8 cellular contexts compared by ENCODE assay signal in genomic region chr9:136864996-136865767, GRCh38. TPM values are rescaled to one million over a fixed set of nuclear protein-coding genes. Genes with fewer than 3 reads are reported as not detected.
DNase-seq lines count a peak whose midpoint lies in the region; ATAC-seq, FAIRE-seq and TF ChIP-seq lines count a peak whose summit lies in the region.

No MANE protein-coding gene starts in this region.

- POLR2A ChIA-PET in H1 (lab: Charles Lee; ENCODE audit: partially characterized antibody) = interaction anchor here (1.1 to 16.2 kb wide), 4 partner anchors 9 to 26 kb away, joined by 4 to 248 read pairs (median 10); partner anchors contain the start of genes AJM1 and MAMDC4

- peak overlapping the region; percentile 83 to 94 for H3K27ac Mint-ChIP-seq in natural killer cell treated with Interleukin-12 subunit alpha and Interleukin-12 subunit beta and Interleukin-15 and Interleukin-18, amount 100 ng/mL, for 72 hours

- no peak overlapping the region for H3K4ac ChIP-seq in H1 (replicated peaks; ENCODE audit: insufficient read length, low read depth, low read length)

- no peak overlapping the region for H3K56ac ChIP-seq in H1 (replicated peaks; ENCODE audit: insufficient read length, low read depth, low read length)

- TF ChIP-seq RAD21 in H1 (IDR thresholded peaks at IDR 0.05 in 1 of 2, conservative IDR thresholded peaks at IDR 0.05 in 1 of 2; ENCODE audit: low read depth in 2 of 2, low read length in 2 of 2) = no peak

- H2AK5ac ChIP-seq in H1 (ENCODE audit: low read depth, low read length) = no peak overlapping the region

- H3K4me2 ChIP-seq in OCI-LY1 (ENCODE audit: low read length) = peak overlapping the region; percentile 71
- H3K4me2 ChIP-seq in H1 (ENCODE audit: insufficient read depth in 1 of 2, low read depth in 2 of 2, low read length in 2 of 2) = peak overlapping the region; percentile 76 to 79

- H3K9ac ChIP-seq in OCI-LY1 (ENCODE audit: low read length) = peak overlapping the region; percentile 92
- peak overlapping the region in 3 of 4 experiments; percentile 20 to 41 (median 34); a peak in 4 of 7 replicates for H3K9ac ChIP-seq in H1 (replicated peaks in 1 of 4; ENCODE audit: extremely low read depth in 1 of 4, low read depth in 3 of 4, low read length in 3 of 4)

- no peaks in the 10 kb centered on the region for H3K27me3 Mint-ChIP-seq in natural killer cell treated with Interleukin-12 subunit alpha and Interleukin-12 subunit beta and Interleukin-15 and Interleukin-18, amount 100 ng/mL, for 72 hours

- no peaks in the 10 kb centered on the region for H3K9me3 Mint-ChIP-seq in natural killer cell treated with Interleukin-12 subunit alpha and Interleukin-12 subunit beta and Interleukin-15 and Interleukin-18, amount 100 ng/mL, for 72 hours

- no peak overlapping the region for H3K14ac ChIP-seq in H1 (ENCODE audit: insufficient read length)

- H2AFZ ChIP-seq in OCI-LY1 (ENCODE audit: low read length) (no peak overlapping the region), H1 (ENCODE audit: low read length) (no peak overlapping the region)

- H2BK12ac ChIP-seq in H1 (ENCODE audit: low read depth, low read length) = no peak overlapping the region

- no peak overlapping the region for H2BK5ac ChIP-seq in H1 (ENCODE audit: low read depth, low read length)

- no peak overlapping the region for H2BK20ac ChIP-seq in H1 (ENCODE audit: low read length)

- 81% methylated on average over 7 of the region's 11 CpGs; no CpG with 5 or more reads in 1 of the 2 experiments for WGBS in H1 (ENCODE audit: extremely low coverage in 1 of 2, insufficient coverage in 1 of 2, insufficient read length in 1 of 2, insufficient replicate concordance in 2 of 2, low coverage in 1 of 2, low lambda C conversion rate in 2 of 2, missing lambda C conversion rate in 1 of 2), 2 experiments

- no peak for TF ChIP-seq EP300 in H1 (IDR thresholded peaks at IDR 0.05; ENCODE audit: borderline replicate concordance in 1 of 2, low read depth in 2 of 2, low read length in 2 of 2)

- no peaks in the 10 kb centered on the region for H3K9me2 ChIP-seq in OCI-LY1 (ENCODE audit: low read depth, low read length)

- no peaks in the 10 kb centered on the region for H3K79me2 ChIP-seq in OCI-LY1 (ENCODE audit: insufficient read depth, low read length)
- peaks cover 5 to 17% of the 10 kb centered on the region in 2 experiments; a peak in 3 of 4 replicates for H3K79me2 ChIP-seq in H1 (ENCODE audit: control insufficient read depth in 1 of 2, insufficient read depth in 2 of 2, low read length in 2 of 2)

- peaks cover 4% of the 10 kb centered on the region for H3K36me3 Mint-ChIP-seq in natural killer cell treated with Interleukin-12 subunit alpha and Interleukin-12 subunit beta and Interleukin-15 and Interleukin-18, amount 100 ng/mL, for 72 hours

- TF ChIP-seq CTCF in BE2C (IDR thresholded peaks at IDR 0.05; ENCODE audit: low read depth, low read length) (no peak), OCI-LY1 (IDR thresholded peaks at IDR 0.05; ENCODE audit: low read length) (no peak), H1 (IDR thresholded peaks at IDR 0.05; ENCODE audit: control extremely low read depth in 1 of 3, insufficient read depth in 1 of 3, low read depth in 1 of 3, low read length in 3 of 3) (no peak)

- no peak for TF ChIP-seq POLR2A in H1 (IDR thresholded peaks at IDR 0.05; ENCODE audit: control extremely low read depth in 1 of 2, low read depth in 2 of 2, low read length in 2 of 2)

- H4K91ac ChIP-seq in H1 (replicated peaks; ENCODE audit: insufficient read length, low read length) = no peak overlapping the region

- no peak overlapping the region for H3K18ac ChIP-seq in H1 (ENCODE audit: extremely low read depth, low read length)

- no peak for FAIRE-seq in H1 (lab: Jason Lieb, UNC)

- ATAC-seq in natural killer cell treated with Interleukin-12 subunit alpha and Interleukin-12 subunit beta and Interleukin-15 and Interleukin-18, amount 100 ng/mL, for 72 hours = no peak

- no peak overlapping the region for H3K23ac ChIP-seq in H1 (ENCODE audit: insufficient read length)

- H3K79me1 ChIP-seq in H1 (ENCODE audit: low read depth, low read length) = peaks cover 10% of the 10 kb centered on the region

- CTCF ChIA-PET in H1 (lab: Charles Lee; ENCODE audit: partially characterized antibody) = interaction anchor here (1.0 kb wide), 1 partner anchor 67 kb away, joined by 3 read pairs; no protein-coding TSS in a partner anchor

- H2BK15ac ChIP-seq in H1 (ENCODE audit: low read length) = no peak overlapping the region

- H3K9me3 ChIP-seq in BE2C (peaks cover 3% of the 10 kb centered on the region; the same call in 1 of the 2 replicates), OCI-LY1 (ENCODE audit: low read length) (peaks cover 5% of the 10 kb centered on the region; the same call in 1 of the 2 replicates), H1 (ENCODE audit: insufficient read depth in 2 of 2, low read depth in 1 of 2, low read length in 1 of 2) (peaks cover 16% of the 10 kb centered on the region in 2 experiments; a peak in 3 of 4 replicates)

- peaks cover 5% of the 10 kb centered on the region; the same call in 1 of the 2 replicates for H3K23me2 ChIP-seq in H1 (ENCODE audit: low read depth, low read length)

- H4K8ac ChIP-seq in H1 (ENCODE audit: extremely low read depth, insufficient read depth, low read length) = no peak overlapping the region; the same call in 1 of the 2 replicates

- H3K27me3 ChIP-seq in BE2C (no peaks in the 10 kb centered on the region), OCI-LY1 (ENCODE audit: insufficient read depth, low read length) (no peaks in the 10 kb centered on the region), H1 (replicated peaks in 1 of 4; ENCODE audit: control insufficient read depth in 3 of 4, extremely low read depth in 1 of 4, insufficient read depth in 3 of 4, low read length in 3 of 4) (no peaks in the 10 kb centered on the region)

- DNase-seq in BE2C (no peak), H1 (ENCODE audit: low read depth in 1 of 2, low spot score in 2 of 2) (no peak), NCI-H446 treated with DMSO at 0.1 percent for 48 hours (lab: John Stamatoyannopoulos, UW) (no peak), GM19240 (ENCODE audit: insufficient read length, low spot score) (no peak), NCI-H82 (lab: John Stamatoyannopoulos, UW) (no peak), cerebellar nuclear complex (lab: John Stamatoyannopoulos, UW) (no peak)
- no peak for DNase-seq in natural killer cell treated with Interleukin-12 subunit alpha and Interleukin-12 subunit beta and Interleukin-15 and Interleukin-18, amount 100 ng/mL, for 72 hours (ENCODE audit: low spot score)

- peaks cover 14 to 15% of the 10 kb centered on the region in 2 donors for H3K4me1 Mint-ChIP-seq in natural killer cell treated with Interleukin-12 subunit alpha and Interleukin-12 subunit beta and Interleukin-15 and Interleukin-18, amount 100 ng/mL, for 72 hours (ENCODE audit: low read depth in 2 of 2)

- no peaks in the 10 kb centered on the region for H3K4me1 ChIP-seq in BE2C
- H3K4me1 ChIP-seq in OCI-LY1 (ENCODE audit: insufficient read depth, low read length, severe bottlenecking) = peaks cover 15% of the 10 kb centered on the region
- H3K4me1 ChIP-seq in H1 (replicated peaks in 1 of 4; ENCODE audit: control insufficient read depth in 3 of 4, insufficient read depth in 4 of 4, low read length in 3 of 4) = peaks cover 0 to 6% (median 5%) of the 10 kb centered on the region in 4 experiments; a peak in 5 of 7 replicates

- H4K5ac ChIP-seq in H1 (ENCODE audit: insufficient read length, low read depth, low read length) = no peak overlapping the region

- H3F3A ChIP-seq in OCI-LY1 (ENCODE audit: insufficient read depth, low read length) = no peaks in the 10 kb centered on the region

- H4K20me1 ChIP-seq in OCI-LY1 (ENCODE audit: insufficient read depth, low read length) (no peaks in the 10 kb centered on the region), H1 (replicated peaks in 1 of 2; ENCODE audit: control insufficient read depth in 1 of 2, insufficient read depth in 2 of 2, low read length in 2 of 2) (peaks cover 7 to 36% of the 10 kb centered on the region in 2 experiments)

- H2BK120ac ChIP-seq in H1 (replicated peaks; ENCODE audit: low read depth, low read length) = no peak overlapping the region

- peak overlapping the region; percentile 92 for H3K4me3 Mint-ChIP-seq in natural killer cell treated with Interleukin-12 subunit alpha and Interleukin-12 subunit beta and Interleukin-15 and Interleukin-18, amount 100 ng/mL, for 72 hours

- H3K27ac ChIP-seq in OCI-LY1 (ENCODE audit: low read depth, low read length, poor library complexity, severe bottlenecking) = no peak overlapping the region
- no peak overlapping the region; the same call in 1 of the 2 replicates for H3K27ac ChIP-seq in H1 (ENCODE audit: low read depth, low read length)

- H3K36me3 ChIP-seq in BE2C = peaks cover 42% of the 10 kb centered on the region
- H3K36me3 ChIP-seq in OCI-LY1 (ENCODE audit: insufficient read depth, low read length) = peaks cover 40% of the 10 kb centered on the region
- H3K36me3 ChIP-seq in H1 (ENCODE audit: control insufficient read depth in 2 of 4, insufficient read depth in 4 of 4, low read length in 3 of 4) = peaks cover 11 to 34% (median 27%) of the 10 kb centered on the region in 4 experiments

- H3K4me3 ChIP-seq in BE2C (ENCODE audit: low read depth, low read length) (peak overlapping the region; percentile 74), OCI-LY1 (ENCODE audit: low read depth, low read length, poor library complexity, severe bottlenecking) (peak overlapping the region; percentile 86), H1 (ENCODE audit: extremely low read depth in 1 of 4, insufficient read depth in 2 of 4, low read depth in 3 of 4, low read length in 4 of 4) (peak overlapping the region; percentile 41 to 99 (median 69))

RNA-seq across cellular contexts. Expression of gene EDF1, which starts 0.9 kb away (rescaled TPM):
- 1,797 TPM for polyA plus RNA-seq in BE2C (2012; ENCODE audit: insufficient read depth, insufficient read length, low read depth)
- total RNA-seq in H1 (2021; fragmentation: NEBNext Ultra II Directional; extraction: Animal tissue kit (Norgen Biotek cat#: 25700)) = 337 and 338 TPM in 2 replicates
- polyA plus RNA-seq in H1 (2011; rRNA removed) = 297 and 298 TPM in 2 replicates
- 526 TPM for polyA plus RNA-seq in H1 (2011; cell fraction: cytosol; rRNA removed)
- 195 TPM for polyA plus RNA-seq in H1 (2011; cell fraction: nucleus; rRNA removed)
- 387 to 511 TPM (median 478 TPM) in 4 replicates for polyA plus RNA-seq in H1 (2012, experiment 1 of 2)
- polyA plus RNA-seq in H1 (2012, experiment 2 of 2) = 475 TPM
- polyA plus RNA-seq in H1 (2013, experiment 1 of 2) = 275 TPM
- 291 TPM for polyA plus RNA-seq in H1 (2013, experiment 2 of 2)
- 58.1 and 73.1 TPM in 2 replicates for polyA minus RNA-seq in H1 (2011; rRNA and poly(A)+ RNA removed)
- polyA minus RNA-seq in H1 (2011; cell fraction: cytosol; rRNA and poly(A)+ RNA removed) = 111 TPM
- 68.1 TPM for polyA minus RNA-seq in H1 (2011; cell fraction: nucleus; rRNA and poly(A)+ RNA removed)
- total RNA-seq in natural killer cell treated with Interleukin-12 subunit alpha and Interleukin-12 subunit beta and Interleukin-15 and Interleukin-18, amount 100 ng/mL, for 72 hours = 100 to 1,000 TPM; 299 to 453 TPM

RNA-seq across cellular contexts. Expression of gene MAMDC4, which starts 13.0 kb away (rescaled TPM):
- polyA plus RNA-seq in BE2C (2012; ENCODE audit: insufficient read depth, insufficient read length, low read depth) = 4.4 TPM
- 4.5 TPM in 2 replicates for total RNA-seq in H1 (2021; fragmentation: NEBNext Ultra II Directional; extraction: Animal tissue kit (Norgen Biotek cat#: 25700))
- polyA plus RNA-seq in H1 (2011; rRNA removed) = 3.1 and 6.6 TPM in 2 replicates
- 3.9 TPM for polyA plus RNA-seq in H1 (2011; cell fraction: cytosol; rRNA removed)
- polyA plus RNA-seq in H1 (2011; cell fraction: nucleus; rRNA removed) = 56.5 TPM
- 2.7 to 5.8 TPM (median 5.6 TPM) in 4 replicates for polyA plus RNA-seq in H1 (2012, experiment 1 of 2)
- 2.0 TPM for polyA plus RNA-seq in H1 (2012, experiment 2 of 2)
- 1.5 TPM for polyA plus RNA-seq in H1 (2013, experiment 1 of 2)
- 1.3 TPM for polyA plus RNA-seq in H1 (2013, experiment 2 of 2)
- polyA minus RNA-seq in H1 (2011; rRNA and poly(A)+ RNA removed) = 0.51 and 0.69 TPM in 2 replicates
- 1.4 TPM for polyA minus RNA-seq in H1 (2011; cell fraction: cytosol; rRNA and poly(A)+ RNA removed)
- 8.0 TPM for polyA minus RNA-seq in H1 (2011; cell fraction: nucleus; rRNA and poly(A)+ RNA removed)
- 10 to 100 TPM; 16.0 to 17.2 TPM for total RNA-seq in natural killer cell treated with Interleukin-12 subunit alpha and Interleukin-12 subunit beta and Interleukin-15 and Interleukin-18, amount 100 ng/mL, for 72 hours

RNA-seq across cellular contexts. Expression of gene PHPT1, which starts 16.0 kb away (rescaled TPM):
- polyA plus RNA-seq in BE2C (2012; ENCODE audit: insufficient read depth, insufficient read length, low read depth) = 544 TPM
- 109 and 111 TPM in 2 replicates for total RNA-seq in H1 (2021; fragmentation: NEBNext Ultra II Directional; extraction: Animal tissue kit (Norgen Biotek cat#: 25700))
- polyA plus RNA-seq in H1 (2011; rRNA removed) = 226 and 246 TPM in 2 replicates
- 187 TPM for polyA plus RNA-seq in H1 (2011; cell fraction: cytosol; rRNA removed)
- 299 TPM for polyA plus RNA-seq in H1 (2011; cell fraction: nucleus; rRNA removed)
- 83.0 to 153 TPM (median 142 TPM) in 4 replicates for polyA plus RNA-seq in H1 (2012, experiment 1 of 2)
- 164 TPM for polyA plus RNA-seq in H1 (2012, experiment 2 of 2)
- 122 TPM for polyA plus RNA-seq in H1 (2013, experiment 1 of 2)
- 112 TPM for polyA plus RNA-seq in H1 (2013, experiment 2 of 2)
- polyA minus RNA-seq in H1 (2011; rRNA and poly(A)+ RNA removed) = 13.8 and 14.5 TPM in 2 replicates
- polyA minus RNA-seq in H1 (2011; cell fraction: cytosol; rRNA and poly(A)+ RNA removed) = 33.1 TPM
- polyA minus RNA-seq in H1 (2011; cell fraction: nucleus; rRNA and poly(A)+ RNA removed) = 44.8 TPM
- 100 to 1,000 TPM in 1 of 2 donors, 10 to 100 TPM in 1; 71.5 to 108 TPM for total RNA-seq in natural killer cell treated with Interleukin-12 subunit alpha and Interleukin-12 subunit beta and Interleukin-15 and Interleukin-18, amount 100 ng/mL, for 72 hours

RNA-seq across cellular contexts. Expression of gene TRAF2, which starts 21.1 kb away (rescaled TPM):
- polyA plus RNA-seq in BE2C (2012; ENCODE audit: insufficient read depth, insufficient read length, low read depth) = 26.8 TPM
- 50.2 and 50.5 TPM in 2 replicates for total RNA-seq in H1 (2021; fragmentation: NEBNext Ultra II Directional; extraction: Animal tissue kit (Norgen Biotek cat#: 25700))
- polyA plus RNA-seq in H1 (2011; rRNA removed) = 26.9 and 39.3 TPM in 2 replicates
- polyA plus RNA-seq in H1 (2011; cell fraction: cytosol; rRNA removed) = 38.9 TPM
- 71.5 TPM for polyA plus RNA-seq in H1 (2011; cell fraction: nucleus; rRNA removed)
- polyA plus RNA-seq in H1 (2012, experiment 1 of 2) = 27.1 to 40.9 TPM (median 38.8 TPM) in 4 replicates
- polyA plus RNA-seq in H1 (2012, experiment 2 of 2) = 25.8 TPM
- 17.7 TPM for polyA plus RNA-seq in H1 (2013, experiment 1 of 2)
- 16.7 TPM for polyA plus RNA-seq in H1 (2013, experiment 2 of 2)
- polyA minus RNA-seq in H1 (2011; rRNA and poly(A)+ RNA removed) = 29.8 and 31.1 TPM in 2 replicates
- polyA minus RNA-seq in H1 (2011; cell fraction: cytosol; rRNA and poly(A)+ RNA removed) = 30.1 TPM
- polyA minus RNA-seq in H1 (2011; cell fraction: nucleus; rRNA and poly(A)+ RNA removed) = 34.1 TPM
- 100 to 1,000 TPM in 1 of 2 donors, 10 to 100 TPM in 1; 55.7 to 107 TPM for total RNA-seq in natural killer cell treated with Interleukin-12 subunit alpha and Interleukin-12 subunit beta and Interleukin-15 and Interleukin-18, amount 100 ng/mL, for 72 hours

RNA-seq across cellular contexts. Expression of gene AJM1, which starts 22.9 kb away (rescaled TPM):
- 37.9 TPM for polyA plus RNA-seq in BE2C (2012; ENCODE audit: insufficient read depth, insufficient read length, low read depth)
- total RNA-seq in H1 (2021; fragmentation: NEBNext Ultra II Directional; extraction: Animal tissue kit (Norgen Biotek cat#: 25700)) = 0.86 and 0.97 TPM in 2 replicates
- 0.12 and 0.33 TPM in 2 replicates for polyA plus RNA-seq in H1 (2011; rRNA removed)
- 0.45 TPM for polyA plus RNA-seq in H1 (2011; cell fraction: cytosol; rRNA removed)
- 2.4 TPM for polyA plus RNA-seq in H1 (2011; cell fraction: nucleus; rRNA removed)
- 0.47 to 1.1 TPM (median 0.87 TPM) in 4 replicates for polyA plus RNA-seq in H1 (2012, experiment 1 of 2)
- polyA plus RNA-seq in H1 (2012, experiment 2 of 2) = 0.31 TPM
- polyA plus RNA-seq in H1 (2013, experiment 1 of 2) = 0.26 TPM
- polyA plus RNA-seq in H1 (2013, experiment 2 of 2) = 0.26 TPM
- polyA minus RNA-seq in H1 (2011; rRNA and poly(A)+ RNA removed) = 0.02 and 0.03 TPM in 2 replicates
- not detected for polyA minus RNA-seq in H1 (2011; cell fraction: cytosol; rRNA and poly(A)+ RNA removed)
- 0.80 TPM for polyA minus RNA-seq in H1 (2011; cell fraction: nucleus; rRNA and poly(A)+ RNA removed)
- 10 to 100 TPM in 1 of 2 donors, 1 to 10 TPM in 1; 7.8 to 11.2 TPM for total RNA-seq in natural killer cell treated with Interleukin-12 subunit alpha and Interleukin-12 subunit beta and Interleukin-15 and Interleukin-18, amount 100 ng/mL, for 72 hours
